Comparison of ENCODE assay signal across 22 cellular contexts in the genomic region with DNA sequence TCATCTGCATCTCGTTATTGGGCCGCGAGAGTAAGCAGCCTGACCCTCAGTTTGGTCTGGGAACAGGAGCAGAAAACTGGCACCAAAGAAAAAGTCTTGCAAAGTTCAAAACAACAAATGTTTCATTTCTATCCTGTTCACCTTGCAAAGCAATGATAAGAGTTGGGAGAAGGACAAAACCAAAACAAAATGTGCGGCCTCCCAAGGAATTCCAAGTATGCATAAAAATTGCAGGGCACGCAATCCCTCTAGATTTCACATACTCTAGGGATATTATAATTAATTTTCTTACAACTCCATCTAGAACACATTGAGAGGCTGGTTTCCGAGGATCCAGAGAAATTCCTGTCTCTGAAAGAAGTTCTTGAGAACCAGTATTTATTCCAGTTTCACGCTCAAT. TPM values are rescaled to one million over a fixed set of nuclear protein-coding genes. Genes with fewer than 3 reads are reported as not detected.
A peak's percentile ranks its signal among the peaks of the same experiment; 100 is the strongest.
DNase-seq lines count a peak whose midpoint lies in the region; TF ChIP-seq lines count a peak whose summit lies in the region.
"Had no signal": no experiment of that assay in that cellular context is flagged by ENCODE, and none has a peak within 500 bp of the region (broad histone marks: within the 10 kb centered on the region; RNA-seq: fewer than 3 reads in every experiment).

No MANE protein-coding gene starts in this region.

- TF ChIP-seq CTCF in osteoblast (IDR thresholded peaks at IDR 0.05; ENCODE audit: extremely low read depth, low read depth, low read length) (no peak), GM13976 (IDR thresholded peaks at IDR 0.05; ENCODE audit: borderline replicate concordance, control extremely low read depth, extremely low read depth, insufficient read depth, missing control alignments) (no peak)

- H3K27me3 ChIP-seq in osteoblast (ENCODE audit: insufficient read depth, low read length): no peaks in the 10 kb centered on the region
- H3K27me3 ChIP-seq: hepatocyte, transverse colon had no signal

- no peaks in the 10 kb centered on the region for H3K79me2 ChIP-seq in osteoblast (ENCODE audit: insufficient read depth, low read length)
- H3K79me2 ChIP-seq: hepatocyte had no signal

- H3K4me1 ChIP-seq in osteoblast (ENCODE audit: insufficient read depth, low read length): peaks cover 10% of the 10 kb centered on the region
- H3K4me1 ChIP-seq: transverse colon had no signal

- H4K20me1 ChIP-seq in osteoblast (ENCODE audit: insufficient read depth, low read length): no peaks in the 10 kb centered on the region

- H3K4me3 ChIP-seq in SK-N-MC (peak overlapping the region; percentile 40), osteoblast (ENCODE audit: insufficient read depth, low read length) (no peak overlapping the region)
- H3K4me3 ChIP-seq: hepatocyte, K562, lung, transverse colon had no signal

- H3K36me3 ChIP-seq in SK-N-MC (ENCODE audit: insufficient read depth, low read length) (peaks cover 10% of the 10 kb centered on the region), osteoblast (ENCODE audit: insufficient read depth, low read length) (peaks cover 39% of the 10 kb centered on the region)

- peak overlapping the region; percentile 40 for H3K4me2 ChIP-seq in osteoblast (ENCODE audit: insufficient read depth, low read length)
- H3K4me2 ChIP-seq: hepatocyte had no signal

- DNase-seq in EH (ENCODE audit: low read depth): peak; percentile 53
- no peak for DNase-seq in SK-N-MC (ENCODE audit: low read depth, low spot score)
- DNase-seq in fibroblast of gingiva (ENCODE audit: low read depth): peak; percentile 12
- DNase-seq in osteoblast (ENCODE audit: insufficient read length, low spot score, missing footprints): peak; percentile 51
- DNase-seq in GM13976 (ENCODE audit: low spot score): no peak
- no peak for DNase-seq in COR-L47 (lab: John Stamatoyannopoulos, UW)
- no peak for DNase-seq in activated effector memory CD4-positive, alpha-beta T cell treated with anti-CD3 and anti-CD28 coated beads, Interleukin-2, amount 50 U/mL, for 16 hours
- no peak for DNase-seq in H4 (ENCODE audit: low spot score)
- DNase-seq: activated CD4-positive, CD25-positive, alpha-beta regulatory T cell treated with anti-CD3 and anti-CD28 coated beads, Interleukin-2, amount 50 U/mL, for 72 hours; activated CD8-positive, alpha-beta memory T cell treated with anti-CD3 and anti-CD28 coated beads for 24 hours; activated naive CD8-positive, alpha-beta T cell treated with anti-CD3 and anti-CD28 coated beads, Interleukin-2, amount 10 ng/mL, durations not matched to agents 7 days and 5 days; AML-193; effector memory CD8-positive, alpha-beta T cell; MV-4-11; naive thymus-derived CD4-positive, alpha-beta T cell; NCI-H187 treated with DMSO at 0.1 percent for 48 hours; T-helper 9 cell; transverse colon had no signal

- H3K9me3 ChIP-seq in SK-N-MC (ENCODE audit: low read depth, low read length): no peaks in the 10 kb centered on the region
- no peaks in the 10 kb centered on the region for H3K9me3 ChIP-seq in osteoblast (ENCODE audit: low read depth, low read length)
- H3K9me3 ChIP-seq: transverse colon had no signal

- H2AFZ ChIP-seq in osteoblast (ENCODE audit: low read length): no peak overlapping the region
- H2AFZ ChIP-seq: hepatocyte had no signal

- H3K9ac ChIP-seq in SK-N-MC (ENCODE audit: insufficient read length): peak overlapping the region; percentile 37

- H3K27ac ChIP-seq in SK-N-MC (peak overlapping the region; percentile 92), osteoblast (ENCODE audit: low read depth, low read length) (peak overlapping the region; percentile 56)
- H3K27ac ChIP-seq: hepatocyte, HL-60, transverse colon had no signal

- in situ Hi-C loops in GM13976 (cut with MboI; ENCODE audit: low sequenced_read_pairs, unreplicated experiment): no loop called here

RNA-seq across cellular contexts. Expression of a gene that starts 20.1 kb away (rescaled TPM):
- 22.4 and 23.2 TPM in 2 replicates for total RNA-seq in osteoblast
- 17.9 and 20.1 TPM in 2 replicates for total RNA-seq in H4 (2014; rRNA removed; shearing (Covaris generic))

RNA-seq across cellular contexts. Expression of a gene that starts 23.5 kb away (rescaled TPM):
- total RNA-seq in osteoblast: 28.6 and 33.0 TPM in 2 replicates
- 37.3 and 42.5 TPM in 2 replicates for total RNA-seq in H4 (2014; rRNA removed; shearing (Covaris generic))

RNA-seq across cellular contexts. Expression of a gene that starts 58.1 kb away (rescaled TPM):
- total RNA-seq in osteoblast: 21.2 and 26.1 TPM in 2 replicates
- 31.8 and 36.7 TPM in 2 replicates for total RNA-seq in H4 (2014; rRNA removed; shearing (Covaris generic))

Comparison
In these comparisons a context has a peak if more than half of its experiments do, and no peak if none do; other contexts are left out.
1. DNase-seq: peak in EH (single experiment), fibroblast of gingiva (single experiment) and osteoblast (single experiment); none in SK-N-MC (single experiment), GM13976 (single experiment), COR-L47 (single experiment), activated effector memory CD4-positive, alpha-beta T cell treated with anti-CD3 and anti-CD28 coated beads, Interleukin-2, amount 50 U/mL, for 16 hours (single experiment) and H4 (single experiment).